In genomic region chr4:151259752-151260151, GRCh38 we compare ENCODE assay signal across 9 cellular contexts. TPM values are rescaled to one million over a fixed set of nuclear protein-coding genes. Genes with fewer than 3 reads are reported as not detected.
"Had no signal": no experiment of that assay in that cellular context is flagged by ENCODE, and none has a peak within 500 bp of the region (broad histone marks: within the 10 kb centered on the region; RNA-seq: fewer than 3 reads in every experiment).

No MANE protein-coding gene starts in this region.

- DNase-seq: IMR-90, KBM-7, KG1 had no signal

- ATAC-seq: K562 had no signal

- H3K27ac ChIP-seq: HL-60 had no signal

- H3K4me1 Mint-ChIP-seq: IgD-negative memory B cell had no signal

- H3K4me3 Mint-ChIP-seq: IgD-negative memory B cell had no signal

- H3K4me3 ChIP-seq: K562 had no signal

- H3K36me3 Mint-ChIP-seq: IgD-negative memory B cell had no signal

- H3K27ac Mint-ChIP-seq: IgD-negative memory B cell had no signal

- FAIRE-seq: HTR-8/SVneo, K562 had no signal

RNA-seq across cellular contexts. Expression of gene PRSS48, which starts 17.2 kb away (rescaled TPM):
- total RNA-seq: HT-29, HT1080, IMR-90, K562 had no signal
- polyA plus RNA-seq: IgD-negative memory B cell, IMR-90, K562 had no signal
